ENCODE assay signal across 1 cellular context in the genomic region with DNA sequence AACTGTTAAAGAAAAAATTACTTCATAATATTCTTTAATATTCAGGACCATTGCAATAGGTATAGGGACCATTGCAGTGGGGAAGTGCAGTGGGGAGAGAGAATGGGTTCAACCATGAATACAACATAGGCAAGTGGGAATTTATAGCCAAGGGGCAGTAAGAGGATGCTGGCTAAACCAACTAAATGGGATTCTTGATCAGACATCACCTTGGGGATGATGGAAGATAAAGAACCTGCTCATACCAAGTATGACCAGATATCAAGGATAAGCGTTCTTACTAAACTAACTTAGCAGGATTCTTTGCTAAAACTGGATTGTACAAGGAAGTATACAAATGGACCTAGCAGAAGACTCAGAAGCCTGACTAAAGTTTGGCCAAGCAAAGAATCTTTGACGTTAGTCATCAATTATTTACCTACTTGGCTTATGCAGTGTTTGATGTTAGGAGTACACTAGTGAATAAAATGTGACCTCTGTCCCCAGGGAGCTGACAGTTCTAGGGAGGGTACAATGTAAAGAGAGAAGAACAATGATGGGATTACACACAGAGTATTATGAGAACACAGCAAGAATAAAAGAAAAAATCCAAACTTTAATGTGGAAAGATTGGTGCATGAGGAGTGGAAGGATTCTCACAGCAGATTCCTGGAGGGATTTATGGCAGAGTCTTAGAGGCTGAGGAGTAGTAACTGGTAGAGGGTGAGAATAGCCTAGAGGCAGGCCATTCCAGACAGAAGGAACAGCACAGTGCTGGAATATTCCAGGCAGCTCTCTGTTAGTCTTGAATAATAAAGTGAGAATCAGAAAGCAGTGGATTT.
TF ChIP-seq lines count a peak whose summit lies in the region.

No MANE protein-coding gene starts in this region.

TF ChIP-seq in liver, 16 proteins besides CTCF, POLR2A, EP300 and RAD21 (continued from another document):
- TF ChIP-seq FOXA2 (IDR thresholded peaks at IDR 0.05), result peak; percentile 12
